ENCODE assay signal across 29 cellular contexts in the genomic region with DNA sequence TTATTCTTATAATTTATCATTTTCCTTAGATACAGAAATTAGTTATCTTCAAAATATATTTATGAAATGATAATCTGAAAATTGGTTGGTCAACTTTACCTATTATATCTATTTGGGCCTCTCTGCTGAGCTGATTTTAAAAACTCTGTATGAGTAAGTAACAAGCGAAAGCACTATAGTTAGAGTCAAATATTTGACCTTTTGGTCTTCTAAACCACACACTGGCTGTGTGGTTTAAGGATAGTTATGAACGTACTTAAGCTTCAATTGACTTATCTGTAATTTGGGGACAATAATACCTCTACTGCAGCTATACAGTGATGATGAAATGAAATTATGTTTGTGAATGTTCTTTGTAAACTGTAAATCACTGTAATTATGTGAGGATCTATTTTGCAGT.
"Had no signal": no experiment of that assay in that cellular context is flagged by ENCODE, and none has a peak within 500 bp of the region (broad histone marks: within the 10 kb centered on the region; RNA-seq: fewer than 3 reads in every experiment).

No MANE protein-coding gene starts in this region.

- H3K27me3 ChIP-seq: pancreas, spleen, suprapubic skin, tibial artery, upper lobe of right lung had no signal

- ATAC-seq: left colon; mucosa of descending colon; naive thymus-derived CD4-positive, alpha-beta T cell; natural killer cell treated with Interleukin-12 subunit alpha and Interleukin-12 subunit beta and Interleukin-15 and Interleukin-18, amount 100 ng/mL, for 72 hours; right cardiac atrium; sciatic nerve; stimulated activated effector memory CD8-positive, alpha-beta T cell treated with anti-CD3 and anti-CD28 coated beads, Interleukin-12 subunit alpha, Interleukin-12 subunit beta, amount 100 ng/mL, for 72 hours; upper lobe of right lung had no signal

- H3K27ac ChIP-seq: left ventricle myocardium inferior, pancreas, prostate gland, skin epidermis, spleen, suprapubic skin, thoracic aorta, tibial artery, upper lobe of right lung had no signal

- DNase-seq: hypothalamus; immature natural killer cell; kidney; left colon; left ventricle myocardium inferior; midbrain; mucosa of descending colon; naive thymus-derived CD4-positive, alpha-beta T cell; nucleus accumbens; pancreas; posterior cingulate gyrus; retina; right cardiac atrium; spleen; stimulated activated CD4-positive, alpha-beta T cell treated with anti-CD3 and anti-CD28 coated beads, Interleukin-4, amount 100 ng/mL, for 24 hours; stimulated activated naive CD4-positive, alpha-beta T cell; tibial artery; trophoblast cell; upper lobe of right lung had no signal

- H3K36me3 ChIP-seq: left ventricle myocardium inferior, pancreas, prostate gland, spleen, suprapubic skin, thoracic aorta, tibial artery, upper lobe of right lung had no signal

- H3K4me1 ChIP-seq: left ventricle myocardium inferior, pancreas, prostate gland, spleen, tibial artery, upper lobe of right lung had no signal

- H3K4me3 ChIP-seq: left ventricle myocardium inferior, lung, mucosa of descending colon, pancreas, prostate gland, skin epidermis, spleen, suprapubic skin, thoracic aorta, tibial artery, upper lobe of right lung had no signal

- FAIRE-seq: islet of Langerhans, kidney, pancreas, urothelium cell line had no signal

- H3K9me3 ChIP-seq: mucosa of descending colon, pancreas, prostate gland, spleen, suprapubic skin, thoracic aorta, tibial artery, upper lobe of right lung had no signal
